1 cellular context compared by ENCODE assay signal in the genomic region with DNA sequence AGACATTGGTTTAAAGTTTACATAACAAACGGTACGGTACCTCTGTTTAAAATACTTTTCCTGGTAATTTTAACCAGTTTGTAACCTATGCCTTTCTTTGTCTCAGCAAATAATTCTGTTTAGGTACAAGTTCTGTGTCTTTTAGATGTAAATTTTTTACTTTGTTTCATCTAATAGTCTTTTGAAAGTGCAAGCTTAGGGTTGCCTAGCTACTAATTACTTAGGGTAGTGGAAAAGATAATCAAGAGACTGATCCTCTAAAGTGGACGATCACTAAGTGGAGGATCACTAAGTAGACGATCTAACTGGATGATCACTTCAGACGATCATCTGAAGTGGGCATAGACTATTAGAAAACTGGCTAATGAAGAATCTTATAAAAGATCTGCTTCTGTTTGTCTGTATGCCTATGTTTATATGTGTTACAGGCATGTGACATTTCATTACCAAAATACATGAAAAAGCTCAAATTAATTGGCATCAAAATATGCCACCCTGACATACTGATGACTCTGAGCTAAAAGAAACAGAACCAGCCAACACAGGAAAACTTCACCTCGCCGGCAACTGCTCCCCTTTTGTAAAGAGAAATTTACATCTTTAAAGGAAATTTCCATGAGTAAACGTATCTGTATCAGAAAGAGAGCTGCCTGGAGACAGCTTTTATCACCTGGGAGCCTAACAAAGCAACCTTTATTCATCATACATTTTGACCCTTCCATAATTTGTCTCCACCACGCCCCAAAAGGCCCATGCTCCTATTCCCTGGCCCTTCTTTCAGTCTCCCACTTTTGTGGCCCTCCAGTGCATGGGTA.
TF ChIP-seq lines count a peak whose summit lies in the region.

No MANE protein-coding gene starts in this region.

TF ChIP-seq in IMR-90, 13 proteins besides CTCF, POLR2A, EP300 and RAD21:
- TF ChIP-seq, protein P1, sequence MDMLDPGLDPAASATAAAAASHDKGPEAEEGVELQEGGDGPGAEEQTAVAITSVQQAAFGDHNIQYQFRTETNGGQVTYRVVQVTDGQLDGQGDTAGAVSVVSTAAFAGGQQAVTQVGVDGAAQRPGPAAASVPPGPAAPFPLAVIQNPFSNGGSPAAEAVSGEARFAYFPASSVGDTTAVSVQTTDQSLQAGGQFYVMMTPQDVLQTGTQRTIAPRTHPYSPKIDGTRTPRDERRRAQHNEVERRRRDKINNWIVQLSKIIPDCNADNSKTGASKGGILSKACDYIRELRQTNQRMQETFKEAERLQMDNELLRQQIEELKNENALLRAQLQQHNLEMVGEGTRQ (IDR thresholded peaks at IDR 0.05; ENCODE audit: low read depth, low read length): no peak
- TF ChIP-seq MAFK (IDR thresholded peaks at IDR 0.05; ENCODE audit: low read depth, low read length): no peak
- TF ChIP-seq MXI1 (IDR thresholded peaks at IDR 0.05; ENCODE audit: borderline replicate concordance, low read depth, low read length): no peak
- no peak for TF ChIP-seq BHLHE40 (IDR thresholded peaks at IDR 0.05; ENCODE audit: low read depth, low read length)
- TF ChIP-seq NFE2L2 (IDR thresholded peaks at IDR 0.05; ENCODE audit: low read depth, low read length): no peak
- TF ChIP-seq FOS (IDR thresholded peaks at IDR 0.05; ENCODE audit: low read depth, low read length): no peak
- no peak for TF ChIP-seq CHD1 (IDR thresholded peaks at IDR 0.05; ENCODE audit: low read depth, low read length)
